1 cellular context compared by ENCODE assay signal in the genomic region with DNA sequence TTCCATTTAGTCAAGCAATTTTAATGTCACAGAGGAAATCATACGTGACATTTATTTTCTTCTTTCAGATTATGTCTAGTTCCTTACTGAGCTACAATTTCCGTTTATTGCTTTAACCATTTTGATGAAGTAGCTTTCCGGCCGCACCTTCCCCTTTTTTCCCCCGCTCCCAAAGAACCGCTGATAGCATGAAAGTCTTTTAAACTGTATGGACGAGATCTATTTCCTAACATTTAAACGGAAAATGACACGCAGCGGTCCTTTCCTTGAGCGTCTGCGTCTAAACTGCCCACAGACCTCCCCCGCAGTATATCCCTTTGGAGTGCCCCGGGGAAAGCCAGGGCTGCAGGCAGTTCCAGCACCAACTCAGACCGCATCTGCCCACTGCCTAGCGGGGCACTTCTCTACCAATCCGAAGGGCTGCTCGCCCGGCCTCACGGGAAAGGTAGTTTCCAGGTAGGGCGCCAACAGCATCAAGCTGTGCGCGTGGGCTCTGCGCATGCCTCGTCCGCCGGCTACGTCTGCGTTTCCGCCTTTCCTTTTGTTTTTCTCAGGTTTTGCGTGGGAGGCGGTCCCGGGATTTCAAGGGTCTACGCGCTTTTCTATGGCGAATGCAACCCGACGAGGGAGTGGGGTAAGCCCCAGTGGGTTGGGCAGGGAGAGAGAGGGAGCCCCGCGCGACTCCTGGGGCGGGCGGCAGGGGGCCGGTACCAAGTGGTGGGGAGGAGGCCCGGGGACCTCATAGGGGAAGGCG.
TF ChIP-seq lines count a peak whose summit lies in the region.

A gene (plus strand): TSS at position 526 of the 754 bp plus-strand sequence. CDS start 1,667 bp downstream, outside the sequence.

TF ChIP-seq in HepG2, 621 proteins besides CTCF, POLR2A, EP300 and RAD21 (continued from another document and continues in another):
- TF ChIP-seq, protein P1, sequence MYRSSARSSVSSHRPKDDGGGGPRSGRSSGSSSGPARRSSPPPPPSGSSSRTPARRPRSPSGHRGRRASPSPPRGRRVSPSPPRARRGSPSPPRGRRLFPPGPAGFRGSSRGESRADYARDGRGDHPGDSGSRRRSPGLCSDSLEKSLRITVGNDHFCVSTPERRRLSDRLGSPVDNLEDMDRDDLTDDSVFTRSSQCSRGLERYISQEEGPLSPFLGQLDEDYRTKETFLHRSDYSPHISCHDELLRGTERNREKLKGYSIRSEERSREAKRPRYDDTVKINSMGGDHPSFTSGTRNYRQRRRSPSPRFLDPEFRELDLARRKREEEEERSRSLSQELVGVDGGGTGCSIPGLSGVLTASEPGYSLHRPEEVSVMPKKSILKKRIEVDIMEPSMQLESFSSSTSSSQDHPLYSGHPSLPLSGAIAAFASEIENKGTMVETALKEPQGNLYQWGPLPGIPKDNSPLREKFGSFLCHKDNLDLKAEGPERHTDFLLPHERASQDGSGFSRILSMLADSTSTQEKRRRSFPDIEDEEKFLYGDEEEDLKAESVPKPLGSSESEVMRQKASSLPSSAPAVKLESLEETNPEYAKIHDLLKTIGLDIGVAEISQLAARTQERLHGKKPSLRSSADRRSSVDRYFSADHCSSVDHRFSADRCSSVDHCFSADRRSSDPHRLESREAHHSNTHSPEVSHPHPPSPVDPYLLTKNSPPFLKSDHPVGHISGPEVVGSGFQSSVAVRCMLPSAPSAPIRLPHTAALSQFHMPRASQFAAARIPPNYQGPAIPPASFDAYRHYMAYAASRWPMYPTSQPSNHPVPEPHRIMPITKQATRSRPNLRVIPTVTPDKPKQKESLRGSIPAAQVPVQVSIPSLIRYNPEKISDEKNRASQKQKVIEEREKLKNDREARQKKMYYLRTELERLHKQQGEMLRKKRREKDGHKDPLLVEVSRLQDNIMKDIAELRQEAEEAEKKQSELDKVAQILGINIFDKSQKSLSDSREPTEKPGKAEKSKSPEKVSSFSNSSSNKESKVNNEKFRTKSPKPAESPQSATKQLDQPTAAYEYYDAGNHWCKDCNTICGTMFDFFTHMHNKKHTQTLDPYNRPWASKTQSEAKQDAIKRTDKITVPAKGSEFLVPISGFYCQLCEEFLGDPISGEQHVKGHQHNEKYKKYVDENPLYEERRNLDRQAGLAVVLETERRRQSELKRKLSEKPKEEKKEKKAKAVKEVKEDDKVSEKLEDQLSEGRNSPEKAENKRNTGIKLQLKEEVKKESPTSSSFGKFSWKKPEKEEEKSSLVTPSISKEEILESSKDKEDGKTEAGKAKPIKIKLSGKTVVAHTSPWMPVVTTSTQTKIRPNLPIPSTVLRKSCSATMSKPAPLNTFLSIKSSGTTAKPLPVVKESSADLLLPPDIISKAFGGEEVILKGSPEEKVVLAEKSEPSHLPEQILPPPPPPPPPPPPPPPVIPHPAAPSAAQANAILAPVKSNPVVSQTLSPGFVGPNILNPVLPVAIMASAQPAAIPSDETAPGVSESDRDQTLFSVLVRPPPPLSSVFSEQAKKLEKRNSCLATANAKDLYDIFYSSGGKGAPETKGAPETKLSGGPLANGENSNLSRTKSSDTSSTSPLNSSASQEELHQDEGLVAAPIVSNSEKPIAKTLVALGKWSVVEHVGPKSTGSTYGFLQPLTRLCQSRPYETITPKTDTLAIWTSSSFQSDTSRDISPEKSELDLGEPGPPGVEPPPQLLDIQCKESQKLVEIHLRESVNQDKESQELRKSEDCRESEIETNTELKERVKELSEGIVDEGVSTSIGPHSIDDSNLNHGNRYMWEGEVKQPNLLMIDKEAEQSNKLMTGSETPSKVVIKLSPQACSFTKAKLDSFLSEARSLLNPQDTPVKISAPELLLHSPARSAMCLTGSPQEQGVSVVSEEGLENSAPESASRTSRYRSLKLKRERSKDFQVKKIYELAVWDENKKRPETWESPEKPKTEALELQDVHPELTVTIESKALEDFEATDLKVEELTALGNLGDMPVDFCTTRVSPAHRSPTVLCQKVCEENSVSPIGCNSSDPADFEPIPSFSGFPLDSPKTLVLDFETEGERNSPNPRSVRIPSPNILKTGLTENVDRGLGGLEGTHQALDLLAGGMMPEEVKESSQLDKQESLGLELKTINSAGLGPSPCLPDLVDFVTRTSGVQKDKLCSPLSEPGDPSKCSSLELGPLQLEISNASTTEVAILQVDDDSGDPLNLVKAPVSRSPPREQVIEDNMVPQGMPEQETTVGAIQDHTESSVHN (CRISPR knock-in tag; IDR thresholded peaks at IDR 0.05) = no peak
- TF ChIP-seq, protein P2, sequence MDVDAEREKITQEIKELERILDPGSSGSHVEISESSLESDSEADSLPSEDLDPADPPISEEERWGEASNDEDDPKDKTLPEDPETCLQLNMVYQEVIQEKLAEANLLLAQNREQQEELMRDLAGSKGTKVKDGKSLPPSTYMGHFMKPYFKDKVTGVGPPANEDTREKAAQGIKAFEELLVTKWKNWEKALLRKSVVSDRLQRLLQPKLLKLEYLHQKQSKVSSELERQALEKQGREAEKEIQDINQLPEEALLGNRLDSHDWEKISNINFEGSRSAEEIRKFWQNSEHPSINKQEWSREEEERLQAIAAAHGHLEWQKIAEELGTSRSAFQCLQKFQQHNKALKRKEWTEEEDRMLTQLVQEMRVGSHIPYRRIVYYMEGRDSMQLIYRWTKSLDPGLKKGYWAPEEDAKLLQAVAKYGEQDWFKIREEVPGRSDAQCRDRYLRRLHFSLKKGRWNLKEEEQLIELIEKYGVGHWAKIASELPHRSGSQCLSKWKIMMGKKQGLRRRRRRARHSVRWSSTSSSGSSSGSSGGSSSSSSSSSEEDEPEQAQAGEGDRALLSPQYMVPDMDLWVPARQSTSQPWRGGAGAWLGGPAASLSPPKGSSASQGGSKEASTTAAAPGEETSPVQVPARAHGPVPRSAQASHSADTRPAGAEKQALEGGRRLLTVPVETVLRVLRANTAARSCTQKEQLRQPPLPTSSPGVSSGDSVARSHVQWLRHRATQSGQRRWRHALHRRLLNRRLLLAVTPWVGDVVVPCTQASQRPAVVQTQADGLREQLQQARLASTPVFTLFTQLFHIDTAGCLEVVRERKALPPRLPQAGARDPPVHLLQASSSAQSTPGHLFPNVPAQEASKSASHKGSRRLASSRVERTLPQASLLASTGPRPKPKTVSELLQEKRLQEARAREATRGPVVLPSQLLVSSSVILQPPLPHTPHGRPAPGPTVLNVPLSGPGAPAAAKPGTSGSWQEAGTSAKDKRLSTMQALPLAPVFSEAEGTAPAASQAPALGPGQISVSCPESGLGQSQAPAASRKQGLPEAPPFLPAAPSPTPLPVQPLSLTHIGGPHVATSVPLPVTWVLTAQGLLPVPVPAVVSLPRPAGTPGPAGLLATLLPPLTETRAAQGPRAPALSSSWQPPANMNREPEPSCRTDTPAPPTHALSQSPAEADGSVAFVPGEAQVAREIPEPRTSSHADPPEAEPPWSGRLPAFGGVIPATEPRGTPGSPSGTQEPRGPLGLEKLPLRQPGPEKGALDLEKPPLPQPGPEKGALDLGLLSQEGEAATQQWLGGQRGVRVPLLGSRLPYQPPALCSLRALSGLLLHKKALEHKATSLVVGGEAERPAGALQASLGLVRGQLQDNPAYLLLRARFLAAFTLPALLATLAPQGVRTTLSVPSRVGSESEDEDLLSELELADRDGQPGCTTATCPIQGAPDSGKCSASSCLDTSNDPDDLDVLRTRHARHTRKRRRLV (CRISPR knock-in tag; IDR thresholded peaks at IDR 0.05) = peak; percentile 80
- TF ChIP-seq ZNF557 (CRISPR knock-in tag; IDR thresholded peaks at IDR 0.05) (no peak), ZNF350 (CRISPR knock-in tag; IDR thresholded peaks at IDR 0.05; ENCODE audit: borderline replicate concordance, low read depth) (0 out of 2 replicates have a peak, but pooled peaks have one; percentile 43), RARA (CRISPR knock-in tag; IDR thresholded peaks at IDR 0.05) (no peak), ZNF160 (CRISPR knock-in tag; IDR thresholded peaks at IDR 0.05) (peak; percentile 45; the same call in 1 of the 2 replicates), ZNF552 (CRISPR knock-in tag; IDR thresholded peaks at IDR 0.05; ENCODE audit: borderline replicate concordance) (no peak), ZNF335 (CRISPR knock-in tag; IDR thresholded peaks at IDR 0.05) (peak; percentile 90), ZMYM4 (CRISPR knock-in tag; IDR thresholded peaks at IDR 0.05) (peak; percentile 50; the same call in 1 of the 2 replicates), NCOA1 (CRISPR knock-in tag; IDR thresholded peaks at IDR 0.05) (no peak), MAZ (IDR thresholded peaks at IDR 0.05; ENCODE audit: borderline replicate concordance, low read depth, low read length) (no peak), MAZ (CRISPR knock-in tag; IDR thresholded peaks at IDR 0.05; ENCODE audit: low read depth) (peak; percentile 25; the same call in 1 of the 2 replicates), HNF4G (IDR thresholded peaks at IDR 0.05; ENCODE audit: borderline replicate concordance, low read depth, low read length) (no peak), HNF4G (CRISPR knock-in tag; IDR thresholded peaks at IDR 0.05; ENCODE audit: borderline replicate concordance, low read depth) (no peak), ZZZ3 (CRISPR knock-in tag; IDR thresholded peaks at IDR 0.05; ENCODE audit: borderline replicate concordance) (no peak; the same call in 1 of the 2 replicates), ZNF776 (CRISPR knock-in tag; IDR thresholded peaks at IDR 0.05) (no peak), MED1 (CRISPR knock-in tag; IDR thresholded peaks at IDR 0.05) (peak; percentile 40; the same call in 1 of the 2 replicates), ZNF282 (IDR thresholded peaks at IDR 0.05; ENCODE audit: partially characterized antibody) (no peak), SSRP1 (CRISPR knock-in tag; IDR thresholded peaks at IDR 0.05) (no peak), MTA3 (CRISPR knock-in tag; IDR thresholded peaks at IDR 0.05) (no peak), KMT2B (CRISPR knock-in tag; IDR thresholded peaks at IDR 0.05) (no peak; the same call in 1 of the 2 replicates), TBX3 (IDR thresholded peaks at IDR 0.05; ENCODE audit: borderline replicate concordance) (no peak), ETV6 (CRISPR knock-in tag; conservative IDR thresholded peaks at IDR 0.05) (no peak; the same call in 1 of the 2 replicates), TSC22D2 (CRISPR knock-in tag; IDR thresholded peaks at IDR 0.05; ENCODE audit: borderline replicate concordance) (no peak)
- TF ChIP-seq, protein P3, sequence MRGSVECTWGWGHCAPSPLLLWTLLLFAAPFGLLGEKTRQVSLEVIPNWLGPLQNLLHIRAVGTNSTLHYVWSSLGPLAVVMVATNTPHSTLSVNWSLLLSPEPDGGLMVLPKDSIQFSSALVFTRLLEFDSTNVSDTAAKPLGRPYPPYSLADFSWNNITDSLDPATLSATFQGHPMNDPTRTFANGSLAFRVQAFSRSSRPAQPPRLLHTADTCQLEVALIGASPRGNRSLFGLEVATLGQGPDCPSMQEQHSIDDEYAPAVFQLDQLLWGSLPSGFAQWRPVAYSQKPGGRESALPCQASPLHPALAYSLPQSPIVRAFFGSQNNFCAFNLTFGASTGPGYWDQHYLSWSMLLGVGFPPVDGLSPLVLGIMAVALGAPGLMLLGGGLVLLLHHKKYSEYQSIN (CRISPR knock-in tag; IDR thresholded peaks at IDR 0.05; ENCODE audit: borderline replicate concordance) = no peak
- TF ChIP-seq, protein P4, sequence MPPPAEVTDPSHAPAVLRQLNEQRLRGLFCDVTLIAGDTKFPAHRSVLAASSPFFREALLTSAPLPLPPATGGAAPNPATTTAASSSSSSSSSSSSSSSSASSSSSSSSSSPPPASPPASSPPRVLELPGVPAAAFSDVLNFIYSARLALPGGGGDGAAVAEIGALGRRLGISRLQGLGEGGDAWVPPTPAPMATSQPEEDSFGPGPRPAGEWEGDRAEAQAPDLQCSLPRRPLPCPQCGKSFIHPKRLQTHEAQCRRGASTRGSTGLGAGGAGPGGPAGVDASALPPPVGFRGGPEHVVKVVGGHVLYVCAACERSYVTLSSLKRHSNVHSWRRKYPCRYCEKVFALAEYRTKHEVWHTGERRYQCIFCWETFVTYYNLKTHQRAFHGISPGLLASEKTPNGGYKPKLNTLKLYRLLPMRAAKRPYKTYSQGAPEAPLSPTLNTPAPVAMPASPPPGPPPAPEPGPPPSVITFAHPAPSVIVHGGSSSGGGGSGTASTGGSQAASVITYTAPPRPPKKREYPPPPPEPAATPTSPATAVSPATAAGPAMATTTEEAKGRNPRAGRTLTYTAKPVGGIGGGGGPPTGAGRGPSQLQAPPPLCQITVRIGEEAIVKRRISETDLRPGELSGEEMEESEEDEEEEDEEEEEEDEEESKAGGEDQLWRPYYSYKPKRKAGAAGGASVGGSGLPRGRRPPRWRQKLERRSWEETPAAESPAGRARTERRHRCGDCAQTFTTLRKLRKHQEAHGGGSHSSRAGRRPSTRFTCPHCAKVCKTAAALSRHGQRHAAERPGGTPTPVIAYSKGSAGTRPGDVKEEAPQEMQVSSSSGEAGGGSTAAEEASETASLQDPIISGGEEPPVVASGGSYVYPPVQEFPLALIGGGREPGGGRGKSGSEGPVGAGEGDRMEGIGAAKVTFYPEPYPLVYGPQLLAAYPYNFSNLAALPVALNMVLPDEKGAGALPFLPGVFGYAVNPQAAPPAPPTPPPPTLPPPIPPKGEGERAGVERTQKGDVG (CRISPR knock-in tag; IDR thresholded peaks at IDR 0.05; ENCODE audit: borderline replicate concordance) = no peak
- TF ChIP-seq, protein P5, sequence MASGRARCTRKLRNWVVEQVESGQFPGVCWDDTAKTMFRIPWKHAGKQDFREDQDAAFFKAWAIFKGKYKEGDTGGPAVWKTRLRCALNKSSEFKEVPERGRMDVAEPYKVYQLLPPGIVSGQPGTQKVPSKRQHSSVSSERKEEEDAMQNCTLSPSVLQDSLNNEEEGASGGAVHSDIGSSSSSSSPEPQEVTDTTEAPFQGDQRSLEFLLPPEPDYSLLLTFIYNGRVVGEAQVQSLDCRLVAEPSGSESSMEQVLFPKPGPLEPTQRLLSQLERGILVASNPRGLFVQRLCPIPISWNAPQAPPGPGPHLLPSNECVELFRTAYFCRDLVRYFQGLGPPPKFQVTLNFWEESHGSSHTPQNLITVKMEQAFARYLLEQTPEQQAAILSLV (CRISPR knock-in tag; IDR thresholded peaks at IDR 0.05; ENCODE audit: borderline replicate concordance) = no peak
- TF ChIP-seq, protein P6, sequence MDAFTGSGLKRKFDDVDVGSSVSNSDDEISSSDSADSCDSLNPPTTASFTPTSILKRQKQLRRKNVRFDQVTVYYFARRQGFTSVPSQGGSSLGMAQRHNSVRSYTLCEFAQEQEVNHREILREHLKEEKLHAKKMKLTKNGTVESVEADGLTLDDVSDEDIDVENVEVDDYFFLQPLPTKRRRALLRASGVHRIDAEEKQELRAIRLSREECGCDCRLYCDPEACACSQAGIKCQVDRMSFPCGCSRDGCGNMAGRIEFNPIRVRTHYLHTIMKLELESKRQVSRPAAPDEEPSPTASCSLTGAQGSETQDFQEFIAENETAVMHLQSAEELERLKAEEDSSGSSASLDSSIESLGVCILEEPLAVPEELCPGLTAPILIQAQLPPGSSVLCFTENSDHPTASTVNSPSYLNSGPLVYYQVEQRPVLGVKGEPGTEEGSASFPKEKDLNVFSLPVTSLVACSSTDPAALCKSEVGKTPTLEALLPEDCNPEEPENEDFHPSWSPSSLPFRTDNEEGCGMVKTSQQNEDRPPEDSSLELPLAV (CRISPR knock-in tag; conservative IDR thresholded peaks at IDR 0.05; ENCODE audit: low read depth) = no peak
